1 cellular context compared by ENCODE assay signal in the genomic region with DNA sequence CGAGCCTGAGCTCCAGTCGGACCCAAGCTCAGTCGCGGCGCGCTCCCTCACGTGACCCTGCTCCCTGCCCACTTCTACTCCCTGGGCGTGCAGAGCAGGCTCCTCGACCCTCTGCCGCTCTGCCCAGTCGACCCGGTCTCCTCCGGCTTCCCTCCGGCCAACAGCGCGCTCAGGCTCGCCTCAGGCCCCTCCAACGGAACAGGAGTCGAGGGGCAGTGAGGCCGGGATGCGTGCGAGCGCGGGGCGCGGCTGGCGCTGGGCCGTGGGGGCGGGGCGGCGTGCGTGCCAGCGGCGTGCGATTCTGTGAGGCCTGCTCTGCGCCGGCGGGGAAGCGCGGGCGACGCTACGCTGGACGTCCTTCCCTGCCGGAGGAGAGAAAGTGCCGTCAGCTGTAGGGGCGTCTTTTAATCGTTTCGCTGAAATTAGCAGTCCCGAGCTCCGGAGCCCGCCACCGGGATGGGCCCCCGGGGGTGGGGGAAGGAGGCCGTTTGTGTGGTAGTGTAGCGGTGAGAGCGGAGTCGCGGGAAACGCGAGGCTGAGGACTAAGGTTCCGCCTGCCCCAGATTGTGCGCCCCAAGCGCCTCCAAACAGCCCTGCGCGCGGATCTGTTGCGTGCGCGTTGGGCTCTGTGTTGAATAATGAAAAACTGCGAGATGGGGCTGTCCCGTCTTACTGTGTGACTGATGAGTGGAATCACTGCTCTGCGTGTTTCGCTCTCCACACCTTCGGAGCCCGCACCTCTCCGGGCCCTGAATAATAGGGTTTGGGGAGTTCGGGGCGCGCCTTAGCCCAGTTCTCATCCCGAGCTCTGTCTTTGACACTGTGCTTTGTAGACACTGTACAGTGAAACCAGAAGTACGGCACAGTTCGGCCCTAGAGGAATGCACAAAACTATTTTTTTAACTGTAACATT.
TF ChIP-seq lines count a peak whose summit lies in the region.

A gene with protein sequence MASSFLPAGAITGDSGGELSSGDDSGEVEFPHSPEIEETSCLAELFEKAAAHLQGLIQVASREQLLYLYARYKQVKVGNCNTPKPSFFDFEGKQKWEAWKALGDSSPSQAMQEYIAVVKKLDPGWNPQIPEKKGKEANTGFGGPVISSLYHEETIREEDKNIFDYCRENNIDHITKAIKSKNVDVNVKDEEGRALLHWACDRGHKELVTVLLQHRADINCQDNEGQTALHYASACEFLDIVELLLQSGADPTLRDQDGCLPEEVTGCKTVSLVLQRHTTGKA (minus strand): TSS at position 217 of the 913 bp plus-strand sequence. CDS start 311 bp downstream, outside the sequence.

TF ChIP-seq in GM23338, 12 proteins besides CTCF, POLR2A, EP300 and RAD21 (continued from another document):
- TF ChIP-seq, protein P1, sequence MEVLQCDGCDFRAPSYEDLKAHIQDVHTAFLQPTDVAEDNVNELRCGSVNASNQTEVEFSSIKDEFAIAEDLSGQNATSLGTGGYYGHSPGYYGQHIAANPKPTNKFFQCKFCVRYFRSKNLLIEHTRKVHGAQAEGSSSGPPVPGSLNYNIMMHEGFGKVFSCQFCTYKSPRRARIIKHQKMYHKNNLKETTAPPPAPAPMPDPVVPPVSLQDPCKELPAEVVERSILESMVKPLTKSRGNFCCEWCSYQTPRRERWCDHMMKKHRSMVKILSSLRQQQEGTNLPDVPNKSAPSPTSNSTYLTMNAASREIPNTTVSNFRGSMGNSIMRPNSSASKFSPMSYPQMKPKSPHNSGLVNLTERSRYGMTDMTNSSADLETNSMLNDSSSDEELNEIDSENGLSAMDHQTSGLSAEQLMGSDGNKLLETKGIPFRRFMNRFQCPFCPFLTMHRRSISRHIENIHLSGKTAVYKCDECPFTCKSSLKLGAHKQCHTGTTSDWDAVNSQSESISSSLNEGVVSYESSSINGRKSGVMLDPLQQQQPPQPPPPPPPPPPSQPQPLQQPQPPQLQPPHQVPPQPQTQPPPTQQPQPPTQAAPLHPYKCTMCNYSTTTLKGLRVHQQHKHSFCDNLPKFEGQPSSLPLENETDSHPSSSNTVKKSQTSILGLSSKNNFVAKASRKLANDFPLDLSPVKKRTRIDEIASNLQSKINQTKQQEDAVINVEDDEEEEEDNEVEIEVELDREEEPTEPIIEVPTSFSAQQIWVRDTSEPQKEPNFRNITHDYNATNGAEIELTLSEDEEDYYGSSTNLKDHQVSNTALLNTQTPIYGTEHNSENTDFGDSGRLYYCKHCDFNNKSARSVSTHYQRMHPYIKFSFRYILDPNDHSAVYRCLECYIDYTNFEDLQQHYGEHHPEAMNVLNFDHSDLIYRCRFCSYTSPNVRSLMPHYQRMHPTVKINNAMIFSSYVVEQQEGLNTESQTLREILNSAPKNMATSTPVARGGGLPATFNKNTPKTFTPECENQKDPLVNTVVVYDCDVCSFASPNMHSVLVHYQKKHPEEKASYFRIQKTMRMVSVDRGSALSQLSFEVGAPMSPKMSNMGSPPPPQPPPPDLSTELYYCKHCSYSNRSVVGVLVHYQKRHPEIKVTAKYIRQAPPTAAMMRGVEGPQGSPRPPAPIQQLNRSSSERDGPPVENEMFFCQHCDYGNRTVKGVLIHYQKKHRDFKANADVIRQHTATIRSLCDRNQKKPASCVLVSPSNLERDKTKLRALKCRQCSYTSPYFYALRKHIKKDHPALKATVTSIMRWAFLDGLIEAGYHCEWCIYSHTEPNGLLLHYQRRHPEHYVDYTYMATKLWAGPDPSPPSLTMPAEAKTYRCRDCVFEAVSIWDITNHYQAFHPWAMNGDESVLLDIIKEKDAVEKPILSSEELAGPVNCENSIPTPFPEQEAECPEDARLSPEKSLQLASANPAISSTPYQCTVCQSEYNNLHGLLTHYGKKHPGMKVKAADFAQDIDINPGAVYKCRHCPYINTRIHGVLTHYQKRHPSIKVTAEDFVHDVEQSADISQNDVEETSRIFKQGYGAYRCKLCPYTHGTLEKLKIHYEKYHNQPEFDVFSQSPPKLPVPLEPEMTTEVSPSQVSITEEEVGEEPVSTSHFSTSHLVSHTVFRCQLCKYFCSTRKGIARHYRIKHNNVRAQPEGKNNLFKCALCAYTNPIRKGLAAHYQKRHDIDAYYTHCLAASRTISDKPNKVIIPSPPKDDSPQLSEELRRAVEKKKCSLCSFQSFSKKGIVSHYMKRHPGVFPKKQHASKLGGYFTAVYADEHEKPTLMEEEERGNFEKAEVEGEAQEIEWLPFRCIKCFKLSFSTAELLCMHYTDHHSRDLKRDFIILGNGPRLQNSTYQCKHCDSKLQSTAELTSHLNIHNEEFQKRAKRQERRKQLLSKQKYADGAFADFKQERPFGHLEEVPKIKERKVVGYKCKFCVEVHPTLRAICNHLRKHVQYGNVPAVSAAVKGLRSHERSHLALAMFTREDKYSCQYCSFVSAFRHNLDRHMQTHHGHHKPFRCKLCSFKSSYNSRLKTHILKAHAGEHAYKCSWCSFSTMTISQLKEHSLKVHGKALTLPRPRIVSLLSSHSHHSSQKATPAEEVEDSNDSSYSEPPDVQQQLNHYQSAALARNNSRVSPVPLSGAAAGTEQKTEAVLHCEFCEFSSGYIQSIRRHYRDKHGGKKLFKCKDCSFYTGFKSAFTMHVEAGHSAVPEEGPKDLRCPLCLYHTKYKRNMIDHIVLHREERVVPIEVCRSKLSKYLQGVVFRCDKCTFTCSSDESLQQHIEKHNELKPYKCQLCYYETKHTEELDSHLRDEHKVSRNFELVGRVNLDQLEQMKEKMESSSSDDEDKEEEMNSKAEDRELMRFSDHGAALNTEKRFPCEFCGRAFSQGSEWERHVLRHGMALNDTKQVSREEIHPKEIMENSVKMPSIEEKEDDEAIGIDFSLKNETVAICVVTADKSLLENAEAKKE (CRISPR knock-in tag; IDR thresholded peaks at IDR 0.05), result no peak
- TF ChIP-seq EZH2 (IDR thresholded peaks at IDR 0.05; ENCODE audit: low read depth, unreplicated experiment) (no peak), CREB1 (CRISPR knock-in tag; IDR thresholded peaks at IDR 0.05; ENCODE audit: low read depth) (peak; percentile 29; the same call in 1 of the 2 replicates), JUNB (IDR thresholded peaks at IDR 0.05; ENCODE audit: unreplicated experiment) (no peak)
- TF ChIP-seq, protein P2, sequence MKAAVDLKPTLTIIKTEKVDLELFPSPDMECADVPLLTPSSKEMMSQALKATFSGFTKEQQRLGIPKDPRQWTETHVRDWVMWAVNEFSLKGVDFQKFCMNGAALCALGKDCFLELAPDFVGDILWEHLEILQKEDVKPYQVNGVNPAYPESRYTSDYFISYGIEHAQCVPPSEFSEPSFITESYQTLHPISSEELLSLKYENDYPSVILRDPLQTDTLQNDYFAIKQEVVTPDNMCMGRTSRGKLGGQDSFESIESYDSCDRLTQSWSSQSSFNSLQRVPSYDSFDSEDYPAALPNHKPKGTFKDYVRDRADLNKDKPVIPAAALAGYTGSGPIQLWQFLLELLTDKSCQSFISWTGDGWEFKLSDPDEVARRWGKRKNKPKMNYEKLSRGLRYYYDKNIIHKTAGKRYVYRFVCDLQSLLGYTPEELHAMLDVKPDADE (IDR thresholded peaks at IDR 0.05), result peak; percentile 33
